27 cellular contexts compared by ENCODE assay signal in the genomic region with DNA sequence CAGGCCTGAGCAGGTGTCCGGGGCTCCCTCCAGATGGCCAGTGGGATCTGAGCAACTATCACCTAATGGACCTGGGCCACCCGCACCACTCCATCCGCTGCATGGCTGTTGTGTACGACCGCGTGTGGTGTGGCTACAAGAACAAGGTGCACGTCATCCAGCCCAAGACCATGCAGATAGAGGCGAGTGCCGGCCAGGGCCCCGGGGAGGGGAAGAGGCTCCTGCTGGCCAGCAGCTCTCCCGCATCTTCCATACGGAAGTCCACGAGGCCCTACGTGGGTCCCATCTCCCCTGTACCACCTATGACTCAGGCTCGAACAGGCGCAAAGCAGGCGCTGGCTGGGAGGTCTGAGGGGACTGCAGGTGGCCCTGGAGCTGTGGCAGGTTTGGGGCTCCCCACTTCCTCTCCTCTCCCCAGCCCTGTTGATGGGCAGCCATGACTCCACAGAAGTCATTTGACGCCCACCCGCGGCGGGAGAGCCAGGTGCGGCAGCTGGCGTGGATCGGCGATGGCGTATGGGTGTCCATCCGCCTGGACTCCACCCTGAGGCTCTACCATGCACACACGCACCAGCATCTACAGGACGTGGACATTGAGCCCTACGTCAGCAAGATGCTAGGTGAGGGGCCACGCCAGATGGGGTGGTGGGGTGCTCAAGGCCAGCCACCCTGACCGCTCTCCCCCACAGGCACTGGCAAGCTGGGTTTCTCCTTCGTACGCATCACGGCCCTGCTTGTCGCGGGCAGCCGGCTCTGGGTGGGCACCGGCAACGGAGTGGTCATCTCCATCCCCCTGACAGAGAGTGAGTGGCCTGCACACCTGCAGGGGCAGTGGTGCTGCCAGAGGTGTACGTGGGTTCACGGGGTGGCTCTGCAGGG.
"Had no signal": no experiment of that assay in that cellular context is flagged by ENCODE, and none has a peak within 500 bp of the region (broad histone marks: within the 10 kb centered on the region; RNA-seq: fewer than 3 reads in every experiment).

No MANE protein-coding gene starts in this region.

- H3K4me1 ChIP-seq: neural progenitor cell had no signal

- DNase-seq: activated CD4-positive, alpha-beta T cell treated with anti-CD3 and anti-CD28 coated beads, Interleukin-2, amount 10 ng/mL, durations not matched to agents 24 days and 14 days; activated CD4-positive, CD25-positive, alpha-beta regulatory T cell treated with anti-CD3 and anti-CD28 coated beads, Interleukin-2, amount 50 U/mL, for 72 hours; activated CD8-positive, alpha-beta T cell treated with anti-CD3 and anti-CD28 coated beads for 36 hours; activated naive CD4-positive, alpha-beta T cell treated with Interleukin-2 at 50 U/mL for 16 hours; activated naive CD8-positive, alpha-beta T cell treated with anti-CD3 and anti-CD28 coated beads for 36 hours; activated T-cell treated with anti-CD3 and anti-CD28 coated beads, Interleukin-2, amount 50 U/mL, for 72 hours; adrenal gland; aorta; cerebellar nuclear complex; colonic mucosa; effector CD8-positive, alpha-beta T cell; esophagus squamous epithelium; foreskin melanocyte; heart right ventricle; naive B cell; stimulated activated CD4-positive, alpha-beta T cell treated with anti-CD3 and anti-CD28 coated beads, Interleukin-2, amount 100 ng/mL, for 48 hours; T-helper 2 cell; trophoblast cell; uterus had no signal

- H3K9ac ChIP-seq: neural progenitor cell had no signal

- H3K9me3 ChIP-seq: adrenal gland, colonic mucosa, esophagus squamous epithelium, heart right ventricle, right atrium auricular region, thoracic aorta, uterus had no signal

- H3K27me3 ChIP-seq: adrenal gland, cardiac muscle cell, colonic mucosa, esophagus squamous epithelium, heart right ventricle, neural progenitor cell, right atrium auricular region, uterus had no signal

- H3K4me2 ChIP-seq: neural progenitor cell had no signal

- H3K9me3 Mint-ChIP-seq: activated CD4-positive, alpha-beta T cell treated with anti-CD3 and anti-CD28 coated beads, Interleukin-2, amount 10 ng/mL, durations not matched to agents 24 days and 14 days; activated CD8-positive, alpha-beta T cell treated with anti-CD3 and anti-CD28 coated beads for 36 hours; activated naive CD8-positive, alpha-beta T cell treated with anti-CD3 and anti-CD28 coated beads for 36 hours; activated T-cell treated with anti-CD3 and anti-CD28 coated beads, Interleukin-2, amount 50 U/mL, for 72 hours; mesothelial cell of epicardium; naive B cell; neural progenitor cell; stimulated activated naive CD8-positive, alpha-beta T cell treated with anti-CD3 and anti-CD28 coated beads, Interleukin-15, Interleukin-2, amounts not matched to agents 100 ng/mL and 50 ng/mL, for 24 hours had no signal

- H3K27ac ChIP-seq: adrenal gland, cardiac muscle cell, colonic mucosa, epithelial cell of prostate, esophagus squamous epithelium, heart right ventricle, neural progenitor cell, right atrium auricular region, thoracic aorta, uterus had no signal

- H3K36me3 Mint-ChIP-seq: naive B cell had no signal

- H3K36me3 ChIP-seq: neural progenitor cell, uterus had no signal

- H2AFZ ChIP-seq: neural progenitor cell had no signal

- H3K4me3 ChIP-seq: adrenal gland, cardiac muscle cell, colonic mucosa, esophagus squamous epithelium, heart right ventricle, neural progenitor cell, right atrium auricular region, thoracic aorta, uterus had no signal

- H3K4me3 Mint-ChIP-seq: activated CD4-positive, alpha-beta T cell treated with anti-CD3 and anti-CD28 coated beads, Interleukin-2, amount 10 ng/mL, durations not matched to agents 24 days and 14 days; activated CD8-positive, alpha-beta T cell treated with anti-CD3 and anti-CD28 coated beads for 36 hours; activated naive CD8-positive, alpha-beta T cell treated with anti-CD3 and anti-CD28 coated beads for 36 hours; activated T-cell treated with anti-CD3 and anti-CD28 coated beads, Interleukin-2, amount 50 U/mL, for 72 hours; brain; mesothelial cell of epicardium; neural progenitor cell; stimulated activated naive CD8-positive, alpha-beta T cell treated with anti-CD3 and anti-CD28 coated beads, Interleukin-15, Interleukin-2, amounts not matched to agents 100 ng/mL and 50 ng/mL, for 24 hours had no signal

- H3K27me3 Mint-ChIP-seq: activated CD4-positive, alpha-beta T cell treated with anti-CD3 and anti-CD28 coated beads, Interleukin-2, amount 10 ng/mL, durations not matched to agents 24 days and 14 days; activated CD8-positive, alpha-beta T cell treated with anti-CD3 and anti-CD28 coated beads for 36 hours; naive B cell; stimulated activated naive CD8-positive, alpha-beta T cell treated with anti-CD3 and anti-CD28 coated beads, Interleukin-15, Interleukin-2, amounts not matched to agents 100 ng/mL and 50 ng/mL, for 24 hours had no signal

- H3K27ac Mint-ChIP-seq: activated CD4-positive, alpha-beta T cell treated with anti-CD3 and anti-CD28 coated beads, Interleukin-2, amount 10 ng/mL, durations not matched to agents 24 days and 14 days; activated CD8-positive, alpha-beta T cell treated with anti-CD3 and anti-CD28 coated beads for 36 hours; activated naive CD8-positive, alpha-beta T cell treated with anti-CD3 and anti-CD28 coated beads for 36 hours; activated T-cell treated with anti-CD3 and anti-CD28 coated beads, Interleukin-2, amount 50 U/mL, for 72 hours; brain; mesothelial cell of epicardium; neural progenitor cell had no signal
